8 cellular contexts compared by ENCODE assay signal in genomic region chr13:19781526-19781925, GRCh38. TPM values are rescaled to one million over a fixed set of nuclear protein-coding genes. Genes with fewer than 3 reads are reported as not detected.
DNase-seq lines count a peak whose midpoint lies in the region; ATAC-seq and TF ChIP-seq lines count a peak whose summit lies in the region.

No MANE protein-coding gene starts in this region.

- H3K4me3 Mint-ChIP-seq in chondrocyte (ENCODE audit: unreplicated experiment), result peak overlapping the region; percentile 97

- no peak overlapping the region for H2AFZ ChIP-seq in KMS-11 (ENCODE audit: low read depth)

- H3K36me3 ChIP-seq in KMS-11 (ENCODE audit: insufficient read depth) (no peaks in the 10 kb centered on the region), mucosa of stomach (ENCODE audit: control insufficient read depth, insufficient read depth, low read length) (no peaks in the 10 kb centered on the region)

- peak overlapping the region; percentile 51 for H3K27ac Mint-ChIP-seq in chondrocyte (ENCODE audit: unreplicated experiment)

- DNase-seq in AG09309 (ENCODE audit: low read depth), result no peak
- DNase-seq in chondrocyte (ENCODE audit: low spot score), result no peak
- no peak for DNase-seq in cerebellar cortex (ENCODE audit: low spot score)
- DNase-seq in activated CD4-positive, CD25-positive, alpha-beta regulatory T cell (lab: John Stamatoyannopoulos, UW), result no peak
- no peak for DNase-seq in SW 1271 (lab: John Stamatoyannopoulos, UW)

- peaks cover 9% of the 10 kb centered on the region for H3K4me1 Mint-ChIP-seq in chondrocyte (ENCODE audit: low read depth)

- H3K9ac ChIP-seq in KMS-11 (peak overlapping the region; percentile 81; the same call in 1 of the 2 replicates), mucosa of stomach (ENCODE audit: low read length) (peak overlapping the region; percentile 98)

- H3K27me3 ChIP-seq in KMS-11 (ENCODE audit: insufficient read depth, low read depth) (no peaks in the 10 kb centered on the region), mucosa of stomach (ENCODE audit: control insufficient read depth, insufficient read depth, low read length) (no peaks in the 10 kb centered on the region)

- peak overlapping the region; percentile 51 for H3K4me3 ChIP-seq in AG09309 (ENCODE audit: control insufficient read depth, low read depth, low read length)
- no peak overlapping the region for H3K4me3 ChIP-seq in KMS-11 (IDR thresholded peaks at IDR 0.05; ENCODE audit: insufficient read depth, low read depth, low read length)
- H3K4me3 ChIP-seq in mucosa of stomach (ENCODE audit: low read length), result peak overlapping the region; percentile 91

- no peaks in the 10 kb centered on the region for H4K20me1 ChIP-seq in KMS-11 (ENCODE audit: insufficient read depth)

- H3K36me3 Mint-ChIP-seq in chondrocyte (ENCODE audit: low read depth), result peaks cover 2% of the 10 kb centered on the region

- H3K4me2 ChIP-seq in KMS-11, result peak overlapping the region; percentile 20; the same call in 1 of the 2 replicates

- ATAC-seq in GM21367 (IDR thresholded peaks at IDR 0.05; ENCODE audit: unreplicated experiment), result no peak

- TF ChIP-seq CTCF in AG09309 (IDR thresholded peaks at IDR 0.05; ENCODE audit: control insufficient read depth, insufficient read depth, low read depth, low read length, missing control alignments) (no peak), KMS-11 (conservative IDR thresholded peaks at IDR 0.05; ENCODE audit: low read depth, low read length) (no peak), chondrocyte (IDR thresholded peaks at IDR 0.05) (no peak)

- no peaks in the 10 kb centered on the region for H3K9me3 ChIP-seq in mucosa of stomach (ENCODE audit: control insufficient read depth, low read length)

- peaks cover 11% of the 10 kb centered on the region for H3K4me1 ChIP-seq in KMS-11 (ENCODE audit: low read depth, poor library complexity, severe bottlenecking)
- H3K4me1 ChIP-seq in mucosa of stomach (ENCODE audit: control insufficient read depth, insufficient read depth, low read length), result no peaks in the 10 kb centered on the region

- peak overlapping the region; percentile 86; the same call in 1 of the 2 replicates for H3K27ac ChIP-seq in KMS-11

- no peaks in the 10 kb centered on the region for H3K9me3 Mint-ChIP-seq in chondrocyte (ENCODE audit: low read depth)

- H3K27me3 Mint-ChIP-seq in chondrocyte (ENCODE audit: low read depth), result no peaks in the 10 kb centered on the region

- H3K79me2 ChIP-seq in KMS-11 (ENCODE audit: insufficient read depth, low read depth), result peaks cover 32% of the 10 kb centered on the region

RNA-seq across cellular contexts. Expression of gene PSPC1, which starts 1.2 kb away (rescaled TPM):
- 32.6 to 45.7 TPM (median 35.1 TPM) in 3 replicates for total RNA-seq in chondrocyte
